In the genomic region with DNA sequence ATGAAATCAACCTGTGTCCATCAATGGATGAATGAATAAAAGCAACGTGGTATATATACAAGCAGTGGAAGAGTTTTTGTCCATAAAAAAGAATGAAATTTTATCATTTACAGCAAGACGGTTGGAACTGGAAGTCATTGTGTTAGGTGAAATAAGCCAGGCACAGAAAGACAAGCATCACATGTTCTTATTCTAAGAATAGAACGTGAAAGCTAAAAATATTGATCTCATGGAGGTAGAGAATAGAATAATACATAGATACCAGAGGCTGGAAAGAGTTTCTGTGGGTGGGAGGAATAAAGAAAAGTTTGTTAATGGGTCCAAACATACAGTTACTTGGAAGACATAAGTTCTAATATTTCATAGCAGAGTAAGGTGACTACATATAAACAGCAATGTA, we compare ENCODE assay signal across 9 cellular contexts. TPM values are rescaled to one million over a fixed set of nuclear protein-coding genes. Genes with fewer than 3 reads are reported as not detected.
"Had no signal": no experiment of that assay in that cellular context is flagged by ENCODE, and none has a peak within 500 bp of the region (broad histone marks: within the 10 kb centered on the region; RNA-seq: fewer than 3 reads in every experiment).

No MANE protein-coding gene starts in this region.

RNA-seq across cellular contexts. Expression of gene AMY1B, which starts 14.4 kb away (rescaled TPM):
- total RNA-seq: OCI-LY7, PC-3, PC-9, Peyer's patch, Right ventricle myocardium inferior, RPMI7951, SJCRH30, SJSA1, SK-MEL-5 had no signal

RNA-seq across cellular contexts. Expression of gene AMY1C, which starts 39.3 kb away (rescaled TPM):
- total RNA-seq: OCI-LY7, PC-3, PC-9, Peyer's patch, Right ventricle myocardium inferior, RPMI7951, SJCRH30, SJSA1, SK-MEL-5 had no signal

RNA-seq across cellular contexts. Expression of gene AMY1A, which starts 54.8 kb away (rescaled TPM):
- total RNA-seq: OCI-LY7, PC-3, PC-9, Peyer's patch, Right ventricle myocardium inferior, RPMI7951, SJCRH30, SJSA1, SK-MEL-5 had no signal
